Comparison of ENCODE assay signal across 1 cellular context in genomic region chr5:2906302-2907090, GRCh38.
TF ChIP-seq lines count a peak whose summit lies in the region.

No MANE protein-coding gene starts in this region.

TF ChIP-seq in HepG2, 621 proteins besides CTCF, POLR2A, EP300 and RAD21 (continued from another document):
- TF ChIP-seq ARNT2 (CRISPR knock-in tag; IDR thresholded peaks at IDR 0.05; ENCODE audit: low read depth) = no peak
- no peak for TF ChIP-seq KDM3A (CRISPR knock-in tag; IDR thresholded peaks at IDR 0.05; ENCODE audit: low read depth)
- TF ChIP-seq GABPA (IDR thresholded peaks at IDR 0.05; ENCODE audit: low read depth, low read length) = no peak
- TF ChIP-seq GABPA (CRISPR knock-in tag; IDR thresholded peaks at IDR 0.05; ENCODE audit: low read depth) = no peak
- TF ChIP-seq ZNF282 (IDR thresholded peaks at IDR 0.05; ENCODE audit: partially characterized antibody) = no peak
- TF ChIP-seq ATF1 (CRISPR knock-in tag; IDR thresholded peaks at IDR 0.05) = no peak
- no peak for TF ChIP-seq PRDM4 (CRISPR knock-in tag; IDR thresholded peaks at IDR 0.05; ENCODE audit: borderline replicate concordance)
- no peak for TF ChIP-seq AKAP8 (CRISPR knock-in tag; IDR thresholded peaks at IDR 0.05)
- no peak for TF ChIP-seq MLLT10 (CRISPR knock-in tag; IDR thresholded peaks at IDR 0.05)
- no peak for TF ChIP-seq ZNF510 (CRISPR knock-in tag; IDR thresholded peaks at IDR 0.05; ENCODE audit: low read depth)
- TF ChIP-seq DNMT3B (CRISPR knock-in tag; conservative IDR thresholded peaks at IDR 0.05) = no peak
- TF ChIP-seq PBX3 (CRISPR knock-in tag; IDR thresholded peaks at IDR 0.05; ENCODE audit: borderline replicate concordance) = no peak
- TF ChIP-seq PATZ1 (CRISPR knock-in tag; IDR thresholded peaks at IDR 0.05) = no peak
- no peak for TF ChIP-seq LBX2 (CRISPR knock-in tag; IDR thresholded peaks at IDR 0.05; ENCODE audit: borderline replicate concordance)
